ENCODE assay signal across 2 cellular contexts in the genomic region with DNA sequence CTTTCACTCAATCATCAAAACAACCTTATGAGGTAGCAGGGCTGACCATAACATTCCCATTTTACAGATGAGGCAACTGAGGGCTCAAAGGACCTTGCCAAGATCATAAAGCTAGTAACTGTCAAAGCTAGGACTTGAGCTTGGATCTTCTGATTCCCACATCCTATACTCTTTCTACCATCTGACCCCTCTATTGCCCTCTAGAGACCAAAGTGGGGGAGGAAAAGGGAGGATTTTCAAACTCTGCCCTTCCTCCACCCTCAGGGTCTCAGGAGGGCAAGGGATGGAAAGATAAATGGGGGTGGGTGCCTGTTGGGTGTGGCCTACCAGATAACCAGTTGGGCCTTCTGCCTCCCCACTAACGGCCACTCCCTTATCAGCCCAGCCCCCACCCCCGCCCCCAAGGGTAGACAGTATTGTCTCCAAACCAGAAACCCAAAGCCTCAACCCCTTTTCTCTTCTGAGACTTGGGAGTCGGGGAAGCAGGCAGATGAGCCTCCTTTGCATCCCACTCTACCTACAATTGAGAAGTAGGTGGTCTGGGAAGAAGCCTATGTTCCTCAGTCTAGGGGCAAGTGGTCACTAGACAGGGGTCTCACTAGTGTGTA.
TF ChIP-seq lines count a peak whose summit lies in the region.

No MANE protein-coding gene starts in this region.

TF ChIP-seq in GM23338, 12 proteins besides CTCF, POLR2A, EP300 and RAD21 (continued from another document):
- no peak for TF ChIP-seq ZNF462 (CRISPR knock-in tag; IDR thresholded peaks at IDR 0.05)
- TF ChIP-seq JUNB (IDR thresholded peaks at IDR 0.05; ENCODE audit: unreplicated experiment) = no peak
- TF ChIP-seq EZH2phosphoT487 (IDR thresholded peaks at IDR 0.05; ENCODE audit: unreplicated experiment) = no peak
- TF ChIP-seq NANOG (IDR thresholded peaks at IDR 0.05; ENCODE audit: borderline replicate concordance) = no peak
- TF ChIP-seq POLR2AphosphoS5 (IDR thresholded peaks at IDR 0.05; ENCODE audit: low read depth) = no peak

TF ChIP-seq in WTC11, 78 proteins besides CTCF, POLR2A, EP300 and RAD21 (continued from another document):
- TF ChIP-seq TEAD4 (CRISPR knock-in tag; IDR thresholded peaks at IDR 0.05) = no peak
- no peak for TF ChIP-seq ATF1 (CRISPR knock-in tag; IDR thresholded peaks at IDR 0.05)
- TF ChIP-seq SP1 (CRISPR knock-in tag; conservative IDR thresholded peaks at IDR 0.05) = no peak
- TF ChIP-seq NFYB (CRISPR knock-in tag; conservative IDR thresholded peaks at IDR 0.05; ENCODE audit: low read depth) = no peak
- no peak for TF ChIP-seq PRRX2 (CRISPR knock-in tag; IDR thresholded peaks at IDR 0.05)
- no peak for TF ChIP-seq FOXP1 (CRISPR knock-in tag; IDR thresholded peaks at IDR 0.05; ENCODE audit: borderline replicate concordance)
- TF ChIP-seq NR1H2 (CRISPR knock-in tag; IDR thresholded peaks at IDR 0.05) = no peak
- TF ChIP-seq HMGA2 (CRISPR knock-in tag; IDR thresholded peaks at IDR 0.05) = no peak
- TF ChIP-seq ARID4B (CRISPR knock-in tag; IDR thresholded peaks at IDR 0.05; ENCODE audit: borderline replicate concordance) = no peak
- no peak for TF ChIP-seq OVOL2 (CRISPR knock-in tag; IDR thresholded peaks at IDR 0.05; ENCODE audit: borderline replicate concordance)
- TF ChIP-seq MAX (CRISPR knock-in tag; IDR thresholded peaks at IDR 0.05) = no peak
- TF ChIP-seq NFATC4 (CRISPR knock-in tag; IDR thresholded peaks at IDR 0.05) = no peak
- TF ChIP-seq, protein P1, sequence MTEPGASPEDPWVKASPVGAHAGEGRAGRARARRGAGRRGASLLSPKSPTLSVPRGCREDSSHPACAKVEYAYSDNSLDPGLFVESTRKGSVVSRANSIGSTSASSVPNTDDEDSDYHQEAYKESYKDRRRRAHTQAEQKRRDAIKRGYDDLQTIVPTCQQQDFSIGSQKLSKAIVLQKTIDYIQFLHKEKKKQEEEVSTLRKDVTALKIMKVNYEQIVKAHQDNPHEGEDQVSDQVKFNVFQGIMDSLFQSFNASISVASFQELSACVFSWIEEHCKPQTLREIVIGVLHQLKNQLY (CRISPR knock-in tag; IDR thresholded peaks at IDR 0.05) = no peak
- no peak for TF ChIP-seq JUN (CRISPR knock-in tag; IDR thresholded peaks at IDR 0.05)
- TF ChIP-seq AFF4 (CRISPR knock-in tag; IDR thresholded peaks at IDR 0.05; ENCODE audit: borderline replicate concordance) = no peak
TF ChIP-seq in WTC11: peak in this region for 0.
